In the genomic region with DNA sequence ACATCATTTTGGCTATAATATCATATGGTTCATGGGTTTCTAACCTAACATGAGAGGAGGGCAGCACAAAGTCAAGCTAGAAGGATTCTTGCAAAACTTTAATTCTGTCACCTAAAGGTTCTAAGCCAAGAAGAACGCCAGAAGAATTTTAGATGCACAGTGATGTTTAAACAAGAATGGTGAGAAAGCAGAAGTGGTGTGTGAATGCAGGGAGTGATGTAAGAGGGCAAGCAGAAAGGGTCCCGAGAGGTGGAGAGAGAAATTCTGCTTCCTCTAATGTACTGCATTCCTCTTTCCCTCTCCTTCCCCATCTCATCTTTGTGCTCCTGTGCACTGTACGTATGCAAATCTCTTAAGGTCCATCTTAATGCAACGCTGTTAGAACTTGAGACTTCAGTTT, we compare ENCODE assay signal across 11 cellular contexts. TPM values are rescaled to one million over a fixed set of nuclear protein-coding genes. Genes with fewer than 3 reads are reported as not detected.
DNase-seq lines count a peak whose midpoint lies in the region; ATAC-seq and TF ChIP-seq lines count a peak whose summit lies in the region.
"Had no signal": no experiment of that assay in that cellular context is flagged by ENCODE, and none has a peak within 500 bp of the region (broad histone marks: within the 10 kb centered on the region; RNA-seq: fewer than 3 reads in every experiment).

No MANE protein-coding gene starts in this region.

- H3K27ac ChIP-seq in PC-3 (ENCODE audit: low read length) = no peak overlapping the region
- H3K27ac ChIP-seq: thoracic aorta had no signal

- H4K20me1 ChIP-seq in PC-3 (ENCODE audit: low read length) = no peaks in the 10 kb centered on the region

- intact Hi-C loops in PC-3 (cut with micrococcal nuclease) = no loop called here
- intact Hi-C loops in posterior cingulate gyrus (cut with DNase I) = no loop called here
- intact Hi-C loops in sciatic nerve (cut with DNase I) = loop anchor here (5.0 kb wide), 1 partner anchor 58 kb away; the partner anchor contains the start of gene ANP32B

- H3K27ac Mint-ChIP-seq in IgD-negative memory B cell = peak overlapping the region in 2 of 3 donors; percentile 97 to 99

- H3K9me3 ChIP-seq in PC-3 (ENCODE audit: low read length) = no peaks in the 10 kb centered on the region
- H3K9me3 ChIP-seq: breast epithelium, thoracic aorta had no signal

- BruUV-seq in PC-3 (replicated peaks; lab: Mats Ljungman, UMichigan) = no TSS peak

- no peak overlapping the region for H3K4me3 ChIP-seq in PC-3 (ENCODE audit: low read length)

- no peaks in the 10 kb centered on the region for H3K9me2 ChIP-seq in PC-3 (replicated peaks; ENCODE audit: low read length)

- H3K27me3 Mint-ChIP-seq in IgD-negative memory B cell = peaks cover 7% of the 10 kb centered on the region
- H3K27me3 Mint-ChIP-seq: effector memory CD8-positive, alpha-beta T cell had no signal

- H3K36me3 Mint-ChIP-seq in IgD-negative memory B cell = peaks cover 2% of the 10 kb centered on the region

- peak; percentile 12 for TF ChIP-seq POLR2A in erythroblast (IDR thresholded peaks at IDR 0.05; ENCODE audit: low read length)

- H3K4me3 Mint-ChIP-seq in IgD-negative memory B cell = peak overlapping the region in 1 of 4 donors; percentile 80

- peaks cover 5% of the 10 kb centered on the region for H3F3A ChIP-seq in PC-3 (ENCODE audit: low read length, unreplicated experiment)

- H3K27me3 ChIP-seq in PC-3 (ENCODE audit: low read length) = peaks cover 18% of the 10 kb centered on the region; the same call in 1 of the 2 replicates
- H3K27me3 ChIP-seq: breast epithelium had no signal

- peak overlapping the region; percentile 100 for H2AFZ ChIP-seq in PC-3 (ENCODE audit: low read length)

- H3K4me2 ChIP-seq in PC-3 (ENCODE audit: low read length) = 0 out of 2 replicates have a peak overlapping the region, but pooled peaks have one; percentile 100

- H3K79me2 ChIP-seq in PC-3 (ENCODE audit: low read length) = peaks cover 7% of the 10 kb centered on the region

- peak; percentile 28 for DNase-seq in Ammon's horn (ENCODE audit: low spot score)
- no peak for DNase-seq in PC-3
- DNase-seq in erythroblast (lab: John Stamatoyannopoulos, UW) = no peak
- DNase-seq in posterior cingulate gyrus = no peak
- no peak for DNase-seq in sciatic nerve (ENCODE audit: low spot score)
- no peak for DNase-seq in iPS-NIHi7 (ENCODE audit: extremely low spot score)
- no peak for DNase-seq in middle frontal gyrus (ENCODE audit: extremely low spot score, low spot score)

- no peaks in the 10 kb centered on the region; the same call in 1 of the 2 replicates for H3K36me3 ChIP-seq in PC-3 (ENCODE audit: low read depth, low read length)
- H3K36me3 ChIP-seq: breast epithelium, thoracic aorta had no signal

- H3K4me1 ChIP-seq in PC-3 (ENCODE audit: insufficient read depth, low read length) = peaks cover 10% of the 10 kb centered on the region

- no peak overlapping the region for H3K9ac ChIP-seq in PC-3 (ENCODE audit: low read length)

- peaks cover 0 to 2% (median 0%) of the 10 kb centered on the region in 3 donors for H3K9me3 Mint-ChIP-seq in IgD-negative memory B cell
- H3K9me3 Mint-ChIP-seq: effector memory CD8-positive, alpha-beta T cell had no signal

- ATAC-seq in PC-3 (no peak), sciatic nerve (no peak)

- no peak for TF ChIP-seq CTCF in PC-3 (conservative IDR thresholded peaks at IDR 0.05; ENCODE audit: low read depth, low read length)

- POLR2A ChIA-PET in PC-3 (lab: Charles Lee; ENCODE audit: unreplicated experiment) = interaction anchor here (0.6 kb wide), 1 partner anchor 254 kb away, joined by 3 read pairs; no protein-coding TSS in a partner anchor

- H3K4me1 Mint-ChIP-seq in IgD-negative memory B cell = peaks cover 26 to 33% (median 30%) of the 10 kb centered on the region in 3 donors

- CTCF ChIA-PET in PC-3 (lab: Charles Lee) = no interaction called here

RNA-seq across cellular contexts. Expression of gene TRMO, which starts 2.1 kb away (rescaled TPM):
- 14.0 TPM for polyA plus RNA-seq in IgD-negative memory B cell
- total RNA-seq in PC-3 (2014; rRNA removed) = 7.5 and 14.3 TPM in 2 replicates
- total RNA-seq in sciatic nerve = 15.6 TPM

RNA-seq across cellular contexts. Expression of gene HEMGN, which starts 13.6 kb away (rescaled TPM):
- polyA plus RNA-seq in IgD-negative memory B cell = 0.44 TPM
- total RNA-seq in PC-3 (2014; rRNA removed) (not detected in 2 replicates), sciatic nerve (6.4 TPM)
- total RNA-seq: breast epithelium had no signal

RNA-seq across cellular contexts. Expression of gene ANP32B, which starts 58.8 kb away (rescaled TPM):
- 87.0 TPM for polyA plus RNA-seq in IgD-negative memory B cell
- total RNA-seq in PC-3 (2014; rRNA removed) = 14.8 and 32.6 TPM in 2 replicates
- 145 TPM for total RNA-seq in sciatic nerve
